ENCODE assay signal across 8 cellular contexts in the genomic region with DNA sequence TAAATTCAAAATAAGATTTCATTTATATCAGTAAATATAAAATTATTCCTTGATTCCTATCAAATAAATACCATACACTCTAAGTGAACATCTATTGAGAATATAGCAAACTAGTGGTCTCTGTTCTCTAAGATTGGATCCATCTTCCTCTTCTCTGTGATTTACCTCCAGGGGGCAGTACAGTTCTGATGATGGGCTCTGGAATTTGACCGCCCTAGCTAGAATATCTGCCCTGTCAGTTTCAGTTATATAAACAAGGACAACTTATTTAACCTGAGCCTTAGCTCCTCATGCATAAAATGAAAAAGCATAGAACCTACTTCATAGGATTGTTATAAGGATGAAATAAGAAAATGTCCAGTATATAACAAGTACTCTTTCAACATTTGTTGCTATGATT.
DNase-seq lines count a peak whose midpoint lies in the region; ATAC-seq and TF ChIP-seq lines count a peak whose summit lies in the region.

No MANE protein-coding gene starts in this region.

- H3K9me3 Mint-ChIP-seq in CD8-positive, alpha-beta T cell: no peaks in the 10 kb centered on the region
- no peaks in the 10 kb centered on the region for H3K9me3 Mint-ChIP-seq in chondrocyte (ENCODE audit: low read depth)
- no peaks in the 10 kb centered on the region for H3K9me3 Mint-ChIP-seq in nephron

- no peak overlapping the region for H3K27ac ChIP-seq in CD8-positive, alpha-beta T cell (ENCODE audit: low read depth, low read length)

- no peak overlapping the region for H3K4me3 ChIP-seq in CD8-positive, alpha-beta T cell (ENCODE audit: low read depth, low read length)

- TF ChIP-seq CTCF in CD8-positive, alpha-beta T cell (IDR thresholded peaks at IDR 0.05): peak; percentile 36
- TF ChIP-seq CTCF in GM20000 (IDR thresholded peaks at IDR 0.05; ENCODE audit: extremely low read depth, missing control alignments) (peak; percentile 21), chondrocyte (IDR thresholded peaks at IDR 0.05) (peak; percentile 91), nephron (IDR thresholded peaks at IDR 0.05; ENCODE audit: unreplicated experiment in 3 of 3) (peak in 2 of 3 experiments; percentile 53 to 57)

- H3K27me3 Mint-ChIP-seq in CD8-positive, alpha-beta T cell (ENCODE audit: low read depth): peaks cover 10% of the 10 kb centered on the region
- H3K27me3 Mint-ChIP-seq in chondrocyte (ENCODE audit: low read depth) (no peaks in the 10 kb centered on the region), nephron (ENCODE audit: low read depth) (no peaks in the 10 kb centered on the region)

- no peaks in the 10 kb centered on the region for H3K4me1 Mint-ChIP-seq in CD8-positive, alpha-beta T cell (ENCODE audit: low read depth)
- H3K4me1 Mint-ChIP-seq in chondrocyte (ENCODE audit: low read depth): peaks cover 49% of the 10 kb centered on the region
- H3K4me1 Mint-ChIP-seq in nephron: peaks cover 75% of the 10 kb centered on the region

- no peaks in the 10 kb centered on the region for H3K36me3 ChIP-seq in CD8-positive, alpha-beta T cell (ENCODE audit: insufficient read depth, low read length)

- no peaks in the 10 kb centered on the region for H3K27me3 ChIP-seq in CD8-positive, alpha-beta T cell (ENCODE audit: insufficient read depth, low read length)

- no peaks in the 10 kb centered on the region for H3K9me3 ChIP-seq in CD8-positive, alpha-beta T cell (ENCODE audit: low read length)

- no peaks in the 10 kb centered on the region for H3K36me3 Mint-ChIP-seq in CD8-positive, alpha-beta T cell
- H3K36me3 Mint-ChIP-seq in chondrocyte (ENCODE audit: low read depth) (no peaks in the 10 kb centered on the region), nephron (ENCODE audit: low read depth) (no peaks in the 10 kb centered on the region)

- POLR2A ChIA-PET in CD8-positive, alpha-beta T cell (lab: Charles Lee): no interaction called here

- no peak overlapping the region for H3K4me3 Mint-ChIP-seq in CD8-positive, alpha-beta T cell
- H3K4me3 Mint-ChIP-seq in chondrocyte (ENCODE audit: unreplicated experiment): no peak overlapping the region
- no peak overlapping the region for H3K4me3 Mint-ChIP-seq in nephron

- CTCF ChIA-PET in CD8-positive, alpha-beta T cell (lab: Charles Lee): interaction anchor here (1.5 kb wide), 1 partner anchor 29 kb away, joined by 4 read pairs; no protein-coding TSS in a partner anchor

- intact Hi-C loops in CD8-positive, alpha-beta T cell (cut with DNase I, micrococcal nuclease): no loop called here

- ATAC-seq in CD8-positive, alpha-beta T cell: no peak
- ATAC-seq in GM21381 (IDR thresholded peaks at IDR 0.05; ENCODE audit: unreplicated experiment): no peak
- ATAC-seq in HG03457 (IDR thresholded peaks at IDR 0.05; ENCODE audit: unreplicated experiment): no peak

- no peaks in the 10 kb centered on the region for H3K4me1 ChIP-seq in CD8-positive, alpha-beta T cell (ENCODE audit: insufficient read depth, low read length)

- no peak overlapping the region for H3K27ac Mint-ChIP-seq in CD8-positive, alpha-beta T cell
- no peak overlapping the region for H3K27ac Mint-ChIP-seq in chondrocyte (ENCODE audit: unreplicated experiment)
- H3K27ac Mint-ChIP-seq in nephron: peak overlapping the region; percentile 95 to 98 (median 97)

- no peak for DNase-seq in CD8-positive, alpha-beta T cell
- DNase-seq in GM20000 (ENCODE audit: low spot score): peak; percentile 29
- peak; percentile 37 for DNase-seq in NCI-H748 (lab: John Stamatoyannopoulos, UW; ENCODE audit: unreplicated experiment)
- DNase-seq in chondrocyte (ENCODE audit: low spot score): no peak
- no peak for DNase-seq in activated CD4-positive, alpha-beta T cell treated with anti-CD3 and anti-CD28 coated beads, Interleukin-2, amount 50 U/mL, for 48 hours

Comparison
In these comparisons a context has a peak if more than half of its experiments do, and no peak if none do; other contexts are left out.
1. DNase-seq: peak in GM20000 (single experiment) and NCI-H748 (single experiment); none in CD8-positive, alpha-beta T cell (0 of 7), chondrocyte (single experiment) and activated CD4-positive, alpha-beta T cell treated with anti-CD3 and anti-CD28 coated beads, Interleukin-2, amount 50 U/mL, for 48 hours (0 of 2).
2. H3K27ac Mint-ChIP-seq: peak in nephron (3 of 3); none in CD8-positive, alpha-beta T cell (single experiment) and chondrocyte (single experiment).
3. CTCF ChIP-seq: peak in every context shown above with its lines; median percentile 91 in chondrocyte; 55 in nephron; 36 in CD8-positive, alpha-beta T cell; 21 in GM20000.